Comparison of ENCODE assay signal across 12 cellular contexts in the genomic region with DNA sequence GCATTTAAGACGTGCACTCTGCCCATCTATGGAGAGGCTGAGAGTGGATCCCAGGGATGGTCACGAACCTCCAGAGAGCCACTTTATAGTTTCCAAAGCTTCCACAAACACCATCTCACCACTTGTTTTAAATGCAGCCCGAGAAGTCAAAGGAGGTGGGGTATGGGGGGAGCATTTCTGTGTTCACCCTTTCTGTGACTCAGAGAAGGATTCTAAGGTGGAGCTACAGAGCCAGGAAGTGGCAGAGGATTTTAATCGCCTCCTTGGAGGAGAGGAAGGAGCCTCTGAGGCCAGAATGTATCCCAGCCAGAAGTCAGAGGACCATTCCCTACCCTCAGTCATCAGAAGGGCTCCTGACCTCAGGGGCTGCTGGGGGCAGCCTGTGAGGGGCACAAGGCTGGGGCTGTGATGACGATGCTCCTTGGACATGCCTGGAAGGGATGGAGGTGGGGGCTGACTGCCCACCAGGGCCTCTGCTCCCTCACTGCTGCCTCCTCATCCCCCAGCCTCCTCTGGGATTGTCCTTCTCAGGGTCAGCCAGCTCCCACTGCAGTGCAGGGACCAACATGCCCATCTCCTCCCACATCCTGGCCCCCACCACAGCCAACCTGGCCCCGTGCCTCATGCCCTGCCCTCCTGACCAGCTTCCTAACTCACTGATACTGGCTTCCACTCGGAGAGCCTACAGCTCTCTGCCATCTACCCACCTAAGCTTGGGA. TPM values are rescaled to one million over a fixed set of nuclear protein-coding genes. Genes with fewer than 3 reads are reported as not detected.
A peak's percentile ranks its signal among the peaks of the same experiment; 100 is the strongest.
DNase-seq lines count a peak whose midpoint lies in the region; ATAC-seq, FAIRE-seq and TF ChIP-seq lines count a peak whose summit lies in the region.
"Had no signal": no experiment of that assay in that cellular context is flagged by ENCODE, and none has a peak within 500 bp of the region (broad histone marks: within the 10 kb centered on the region; RNA-seq: fewer than 3 reads in every experiment).

No MANE protein-coding gene starts in this region.

- H2AFZ ChIP-seq in astrocyte (ENCODE audit: low read depth, low read length): no peak overlapping the region

- TF ChIP-seq CTCF in HFFc6 (IDR thresholded peaks at IDR 0.05) (no peak), astrocyte (IDR thresholded peaks at IDR 0.05; ENCODE audit: insufficient read depth, low read depth, low read length) (no peak), vagina (IDR thresholded peaks at IDR 0.05) (no peak)

- peaks cover 26% of the 10 kb centered on the region for H3K4me1 ChIP-seq in CD4-positive, CD25-positive, alpha-beta regulatory T cell (ENCODE audit: control insufficient read depth, insufficient read depth, low read length, poor library complexity, severe bottlenecking)
- peaks cover 27% of the 10 kb centered on the region for H3K4me1 ChIP-seq in astrocyte (ENCODE audit: insufficient read depth, low read length)
- peaks cover 44% of the 10 kb centered on the region for H3K4me1 ChIP-seq in vagina

- H3K27me3 Mint-ChIP-seq in CD4-positive, CD25-positive, alpha-beta regulatory T cell: no peaks in the 10 kb centered on the region
- H3K27me3 Mint-ChIP-seq in HFFc6 (ENCODE audit: insufficient read depth): no peaks in the 10 kb centered on the region; the same call in 1 of the 2 replicates
- no peaks in the 10 kb centered on the region for H3K27me3 Mint-ChIP-seq in astrocyte (ENCODE audit: low read depth, unreplicated experiment)
- H3K27me3 Mint-ChIP-seq: activated B cell treated with CpG ODN at 0.5 μM for 24 hours had no signal

- H3K4me1 Mint-ChIP-seq in CD4-positive, CD25-positive, alpha-beta regulatory T cell: peaks cover 5 to 54% (median 26%) of the 10 kb centered on the region in 4 donors
- H3K4me1 Mint-ChIP-seq in HFFc6 (ENCODE audit: low read depth) (peaks cover 55% of the 10 kb centered on the region), astrocyte (ENCODE audit: low read depth, unreplicated experiment) (peaks cover 18% of the 10 kb centered on the region)

- peaks cover 0 to 2% (median 0%) of the 10 kb centered on the region in 7 donors for H3K9me3 Mint-ChIP-seq in CD4-positive, CD25-positive, alpha-beta regulatory T cell
- no peaks in the 10 kb centered on the region for H3K9me3 Mint-ChIP-seq in HFFc6
- no peaks in the 10 kb centered on the region for H3K9me3 Mint-ChIP-seq in astrocyte (ENCODE audit: unreplicated experiment)
- H3K9me3 Mint-ChIP-seq: activated B cell treated with CpG ODN at 0.5 μM for 24 hours had no signal

- FAIRE-seq in astrocyte (lab: Jason Lieb, UNC): no peak
- FAIRE-seq: G401.6 had no signal

- H4K20me1 ChIP-seq in astrocyte (ENCODE audit: insufficient read depth, low read length): peaks cover 51% of the 10 kb centered on the region

- DNase-seq in CD4-positive, CD25-positive, alpha-beta regulatory T cell: no peak
- peak; percentile 51 for DNase-seq in HFFc6
- DNase-seq in astrocyte (ENCODE audit: low read depth): peak; percentile 48
- DNase-seq in mesenteric fat pad (ENCODE audit: low spot score): peak; percentile 67
- no peak for DNase-seq in vagina (ENCODE audit: extremely low spot score in 2 of 2)
- no peak for DNase-seq in NCI-H345 treated with DMSO at 0.1 percent for 48 hours (lab: John Stamatoyannopoulos, UW; ENCODE audit: unreplicated experiment)
- no peak for DNase-seq in NCI-H82 (lab: John Stamatoyannopoulos, UW)
- DNase-seq in stimulated activated CD4-positive, alpha-beta T cell treated with anti-CD3 and anti-CD28 coated beads, Interleukin-1b, Interleukin-23, amount 100 ng/mL, for 48 hours: no peak
- DNase-seq: activated B cell treated with CpG ODN at 0.5 μM for 24 hours; Karpas-422; stimulated activated CD4-positive, alpha-beta T cell treated with anti-CD3 and anti-CD28 coated beads, Interleukin-4, amount 100 ng/mL, for 4 hours had no signal

- H3K9me3 ChIP-seq in CD4-positive, CD25-positive, alpha-beta regulatory T cell (ENCODE audit: control insufficient read depth in 2 of 2, low read length in 2 of 2): no peaks in the 10 kb centered on the region
- H3K9me3 ChIP-seq in astrocyte (ENCODE audit: insufficient read depth, low read depth, low read length): no peaks in the 10 kb centered on the region
- H3K9me3 ChIP-seq in vagina: no peaks in the 10 kb centered on the region

- H3K27me3 ChIP-seq in CD4-positive, CD25-positive, alpha-beta regulatory T cell (ENCODE audit: control insufficient read depth, insufficient read depth, low read length): no peaks in the 10 kb centered on the region
- peaks cover 2% of the 10 kb centered on the region for H3K27me3 ChIP-seq in astrocyte (ENCODE audit: insufficient read depth, low read length)
- H3K27me3 ChIP-seq in vagina: no peaks in the 10 kb centered on the region

- H3K4me2 ChIP-seq in astrocyte (ENCODE audit: low read length): peak overlapping the region; percentile 89

- no peak for ATAC-seq in CD4-positive, CD25-positive, alpha-beta regulatory T cell (ENCODE audit: low read depth in 2 of 2)

- intact Hi-C loops in vagina (cut with DNase I): no loop called here

- H3K4me3 ChIP-seq in CD4-positive, CD25-positive, alpha-beta regulatory T cell (ENCODE audit: low read depth, low read length): no peak overlapping the region
- no peak overlapping the region for H3K4me3 ChIP-seq in astrocyte (ENCODE audit: insufficient read depth, low read depth, low read length)
- no peak overlapping the region for H3K4me3 ChIP-seq in vagina

- H3K36me3 ChIP-seq in CD4-positive, CD25-positive, alpha-beta regulatory T cell (ENCODE audit: control insufficient read depth, insufficient read depth, low read length): peaks cover 2% of the 10 kb centered on the region
- H3K36me3 ChIP-seq in astrocyte (ENCODE audit: insufficient read depth, low read length) (no peaks in the 10 kb centered on the region), vagina (peaks cover 0 to 4% of the 10 kb centered on the region in 2 donors)

- H3K4me3 Mint-ChIP-seq in CD4-positive, CD25-positive, alpha-beta regulatory T cell: peak overlapping the region; percentile 9 to 92 (median 92)
- peak overlapping the region; percentile 97 for H3K4me3 Mint-ChIP-seq in HFFc6
- peak overlapping the region; percentile 94 for H3K4me3 Mint-ChIP-seq in astrocyte (ENCODE audit: unreplicated experiment)

- H3K27ac Mint-ChIP-seq in CD4-positive, CD25-positive, alpha-beta regulatory T cell: peak overlapping the region in 2 of 3 donors; percentile 81 to 94
- peak overlapping the region; percentile 70 for H3K27ac Mint-ChIP-seq in HFFc6
- no peak overlapping the region for H3K27ac Mint-ChIP-seq in astrocyte (ENCODE audit: unreplicated experiment)

- peaks cover 10% of the 10 kb centered on the region for H3K36me3 Mint-ChIP-seq in CD4-positive, CD25-positive, alpha-beta regulatory T cell
- H3K36me3 Mint-ChIP-seq in HFFc6 (ENCODE audit: low read depth): no peaks in the 10 kb centered on the region
- H3K36me3 Mint-ChIP-seq in astrocyte (ENCODE audit: low read depth, unreplicated experiment): peaks cover 15% of the 10 kb centered on the region

- peak overlapping the region; percentile 13 for H3K9ac ChIP-seq in astrocyte (ENCODE audit: low read length)

- no peak overlapping the region for H3K27ac ChIP-seq in CD4-positive, CD25-positive, alpha-beta regulatory T cell (ENCODE audit: insufficient read depth, low read length, poor library complexity, severe bottlenecking)
- H3K27ac ChIP-seq in astrocyte (ENCODE audit: low read depth, low read length): peak overlapping the region; percentile 13
- no peak overlapping the region for H3K27ac ChIP-seq in vagina

- peaks cover 43% of the 10 kb centered on the region for H3K79me2 ChIP-seq in astrocyte (ENCODE audit: insufficient read depth, low read length)

- TF ChIP-seq POLR2A in vagina (IDR thresholded peaks at IDR 0.05): no peak

RNA-seq across cellular contexts. Expression of gene XYLT2, which starts 2.8 kb away (rescaled TPM):
- 15.5 TPM for total RNA-seq in CD4-positive, CD25-positive, alpha-beta regulatory T cell
- 10 to 100 TPM in 2 of 4 donors, 1 to 10 TPM in 2; 6.2 to 15.9 (median 11.3) TPM for polyA plus RNA-seq in CD4-positive, CD25-positive, alpha-beta regulatory T cell
- total RNA-seq in HFFc6 (2021; fragmentation: NEBNext Ultra II Directional; extraction: Animal tissue kit (Norgen Biotek cat#: 25700)): 10 to 100 TPM; 38.9 to 47.1 (median 43.2) TPM
- total RNA-seq in astrocyte (41.0 and 47.3 TPM in 2 replicates), mesenteric fat pad (14.4 TPM), vagina (30.4 TPM)

RNA-seq across cellular contexts. Expression of gene MRPL27, which starts 24.3 kb away (rescaled TPM):
- total RNA-seq in CD4-positive, CD25-positive, alpha-beta regulatory T cell: 33.5 TPM
- polyA plus RNA-seq in CD4-positive, CD25-positive, alpha-beta regulatory T cell: 10 to 100 TPM; 61.6 to 86.7 (median 80.2) TPM
- total RNA-seq in HFFc6 (2021; fragmentation: NEBNext Ultra II Directional; extraction: Animal tissue kit (Norgen Biotek cat#: 25700)): 10 to 100 TPM; 70.0 to 78.7 (median 75.0) TPM
- total RNA-seq in astrocyte (57.3 and 60.3 TPM in 2 replicates), mesenteric fat pad (51.5 TPM), vagina (41.7 TPM)

RNA-seq across cellular contexts. Expression of gene EME1, which starts 24.3 kb away (rescaled TPM):
- total RNA-seq in CD4-positive, CD25-positive, alpha-beta regulatory T cell: 0.81 TPM
- 1 to 10 TPM in 1 of 4 donors, under 1 TPM in 2, not detected in 1; 0.49 to 1.5 (median 0.59) TPM for polyA plus RNA-seq in CD4-positive, CD25-positive, alpha-beta regulatory T cell
- total RNA-seq in HFFc6 (2021; fragmentation: NEBNext Ultra II Directional; extraction: Animal tissue kit (Norgen Biotek cat#: 25700)): 1 to 10 TPM; 3.3 to 7.7 (median 6.5) TPM
- total RNA-seq in astrocyte (3.0 and 3.1 TPM in 2 replicates), mesenteric fat pad (not detected), vagina (2.9 TPM)

RNA-seq across cellular contexts. Expression of gene LRRC59, which starts 48.6 kb away (rescaled TPM):
- 49.9 TPM for total RNA-seq in CD4-positive, CD25-positive, alpha-beta regulatory T cell
- 10 to 100 TPM; 17.2 to 24.0 (median 20.5) TPM for polyA plus RNA-seq in CD4-positive, CD25-positive, alpha-beta regulatory T cell
- 100 to 1,000 TPM; 214 to 272 (median 261) TPM for total RNA-seq in HFFc6 (2021; fragmentation: NEBNext Ultra II Directional; extraction: Animal tissue kit (Norgen Biotek cat#: 25700))
- total RNA-seq in astrocyte (180 and 185 TPM in 2 replicates), mesenteric fat pad (126 TPM), vagina (49.6 TPM)

Comparison
In these comparisons a context has a peak if more than half of its experiments do, and no peak if none do; other contexts are left out.
1. DNase-seq: peak in HFFc6 (single experiment), astrocyte (single experiment) and mesenteric fat pad (single experiment); none in CD4-positive, CD25-positive, alpha-beta regulatory T cell (0 of 3), vagina (0 of 2), NCI-H345 treated with DMSO at 0.1 percent for 48 hours (single experiment), NCI-H82 (single experiment) and stimulated activated CD4-positive, alpha-beta T cell treated with anti-CD3 and anti-CD28 coated beads, Interleukin-1b, Interleukin-23, amount 100 ng/mL, for 48 hours (single experiment).
2. Peak in every context shown above with its lines, with median percentiles within 50 percentile points of each other: H3K4me3 Mint-ChIP-seq.